Comparison of ENCODE assay signal across 8 cellular contexts in genomic region chr10:30434273-30435067, GRCh38. TPM values are rescaled to one million over a fixed set of nuclear protein-coding genes. Genes with fewer than 3 reads are reported as not detected.
A peak's percentile ranks its signal among the peaks of the same experiment; 100 is the strongest.
DNase-seq lines count a peak whose midpoint lies in the region; ATAC-seq and TF ChIP-seq lines count a peak whose summit lies in the region.

No MANE protein-coding gene starts in this region.

- CTCF ChIA-PET in CD8-positive, alpha-beta T cell (lab: Charles Lee), result interaction anchor here (1.2 to 6.1 kb wide), 4 partner anchors 15 to 99 kb away, joined by 3 to 24 read pairs (median 6); no protein-coding TSS in a partner anchor

- H3K27ac Mint-ChIP-seq in CD8-positive, alpha-beta T cell, result peak overlapping the region; percentile 80

- no peaks in the 10 kb centered on the region for H3K27me3 Mint-ChIP-seq in CD8-positive, alpha-beta T cell (ENCODE audit: low read depth)

- peak overlapping the region; percentile 84 for H3K4me3 ChIP-seq in CD8-positive, alpha-beta T cell (ENCODE audit: low read depth, low read length)

- no peaks in the 10 kb centered on the region for H3K36me3 ChIP-seq in CD8-positive, alpha-beta T cell (ENCODE audit: insufficient read depth, low read length)

- H3K27ac ChIP-seq in CD8-positive, alpha-beta T cell (ENCODE audit: low read depth, low read length), result peak overlapping the region; percentile 50

- intact Hi-C loops in CD8-positive, alpha-beta T cell (cut with DNase I, micrococcal nuclease), result loop anchor here (2.0 to 5.0 kb wide), 5 partner anchors 16 to 98 kb away; partner anchors contain the start of gene MTPAP (in 1 of the 2)
- intact Hi-C loops in left ventricle myocardium superior (cut with micrococcal nuclease), result no loop called here

- ATAC-seq in CD8-positive, alpha-beta T cell, result peak; percentile 35
- ATAC-seq in GM19455 (IDR thresholded peaks at IDR 0.05; ENCODE audit: unreplicated experiment), result peak; percentile 56
- ATAC-seq in HG03565 (IDR thresholded peaks at IDR 0.05; ENCODE audit: unreplicated experiment), result peak; percentile 29
- peak; percentile 81 for ATAC-seq in left ventricle myocardium superior

- H3K9me3 Mint-ChIP-seq in CD8-positive, alpha-beta T cell, result no peaks in the 10 kb centered on the region

- H3K4me3 Mint-ChIP-seq in CD8-positive, alpha-beta T cell, result peak overlapping the region; percentile 91

- H3K4me1 ChIP-seq in CD8-positive, alpha-beta T cell (ENCODE audit: insufficient read depth, low read length), result peaks cover 25% of the 10 kb centered on the region

- no peak for TF ChIP-seq CTCF in CD8-positive, alpha-beta T cell (IDR thresholded peaks at IDR 0.05)

- H3K9me3 ChIP-seq in CD8-positive, alpha-beta T cell (ENCODE audit: low read length), result no peaks in the 10 kb centered on the region

- peaks cover 15% of the 10 kb centered on the region for H3K36me3 Mint-ChIP-seq in CD8-positive, alpha-beta T cell

- no peaks in the 10 kb centered on the region for H3K27me3 ChIP-seq in CD8-positive, alpha-beta T cell (ENCODE audit: insufficient read depth, low read length)

- POLR2A ChIA-PET in CD8-positive, alpha-beta T cell (lab: Charles Lee), result interaction anchor here (0.6 to 2.9 kb wide), 7 partner anchors 11 to 1918 kb away, joined by 3 to 22 read pairs (median 3); no protein-coding TSS in a partner anchor

- peak in 6 of 7 experiments; percentile 36 to 63 (median 56) for DNase-seq in CD8-positive, alpha-beta T cell
- DNase-seq in T follicular helper cell (ENCODE audit: low read depth) (peak; percentile 47), amniotic stem cell (lab: John Stamatoyannopoulos, UW) (peak; percentile 44), left ventricle myocardium superior (peak; percentile 90), putamen (ENCODE audit: low spot score) (peak; percentile 32), NCI-H1092 (lab: John Stamatoyannopoulos, UW) (no peak)

- H3K4me1 Mint-ChIP-seq in CD8-positive, alpha-beta T cell (ENCODE audit: low read depth), result peaks cover 44% of the 10 kb centered on the region

RNA-seq across cellular contexts. Expression of gene MAP3K8, which starts 0.5 kb away (rescaled TPM):
- 10 to 100 TPM; 42.4 to 48.6 TPM for total RNA-seq in CD8-positive, alpha-beta T cell
- total RNA-seq in left ventricle myocardium superior, result 7.4 TPM

Comparison
In these comparisons a context has a peak if more than half of its experiments do, and no peak if none do; other contexts are left out.
1. ATAC-seq: peak in every context shown above with its lines; median percentile 81 in left ventricle myocardium superior; 56 in GM19455; 35 in CD8-positive, alpha-beta T cell; 29 in HG03565.